In genomic region chr10:116802474-116802873, GRCh38 we compare ENCODE assay signal across 2 cellular contexts.
TF ChIP-seq lines count a peak whose summit lies in the region.

No MANE protein-coding gene starts in this region.

TF ChIP-seq in HepG2, 621 proteins besides CTCF, POLR2A, EP300 and RAD21 (continued from another document):
- TF ChIP-seq BRF2 (CRISPR knock-in tag; IDR thresholded peaks at IDR 0.05): no peak
- TF ChIP-seq ZNF720 (CRISPR knock-in tag; IDR thresholded peaks at IDR 0.05): no peak
- TF ChIP-seq XBP1 (CRISPR knock-in tag; IDR thresholded peaks at IDR 0.05): no peak
- no peak for TF ChIP-seq ZXDC (CRISPR knock-in tag; IDR thresholded peaks at IDR 0.05)
- TF ChIP-seq MAFG (CRISPR knock-in tag; IDR thresholded peaks at IDR 0.05): no peak

TF ChIP-seq in WTC11, 78 proteins besides CTCF, POLR2A, EP300 and RAD21 (continued from another document):
- TF ChIP-seq ZNF425 (CRISPR knock-in tag; conservative IDR thresholded peaks at IDR 0.05) (no peak), ZNF416 (CRISPR knock-in tag; IDR thresholded peaks at IDR 0.05) (no peak), PRDM15 (CRISPR knock-in tag; IDR thresholded peaks at IDR 0.05) (no peak), IRF1 (CRISPR knock-in tag; IDR thresholded peaks at IDR 0.05) (no peak)
